ENCODE assay signal across 12 cellular contexts in the genomic region with DNA sequence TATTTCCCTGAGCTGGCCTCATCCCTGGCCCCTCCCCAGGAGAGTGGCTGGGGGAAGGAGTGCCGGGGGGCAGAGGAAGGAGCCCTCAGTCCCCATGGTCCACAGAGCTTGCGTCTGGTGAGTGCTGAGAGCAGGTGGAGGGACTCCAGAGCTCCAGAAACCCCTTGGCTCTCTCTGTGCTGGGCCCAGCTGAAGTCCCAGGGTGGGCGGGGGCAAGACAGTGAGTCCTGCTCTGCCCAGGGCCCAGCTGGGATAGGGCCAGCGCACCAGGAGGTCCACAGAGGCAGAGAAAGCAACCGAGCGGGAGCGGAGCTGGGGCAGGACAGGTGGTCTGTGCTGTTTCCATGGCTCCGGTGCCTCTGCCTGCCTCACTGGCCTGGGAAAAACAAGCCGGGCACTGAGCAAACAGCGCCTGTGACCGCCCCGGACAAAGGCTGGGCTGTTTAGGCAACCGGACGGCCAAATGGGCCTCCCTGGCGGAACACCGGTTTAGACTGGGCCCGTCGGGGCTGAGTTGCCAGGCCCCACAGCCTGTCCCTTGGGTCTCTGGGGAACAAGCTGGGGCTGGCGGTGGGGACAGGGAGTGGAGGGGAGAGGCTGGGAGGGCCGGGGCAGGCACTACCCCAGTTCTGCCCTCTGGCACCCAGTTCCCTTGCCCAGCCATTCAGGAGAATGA. TPM values are rescaled to one million over a fixed set of nuclear protein-coding genes. Genes with fewer than 3 reads are reported as not detected.
DNase-seq lines count a peak whose midpoint lies in the region; ATAC-seq, FAIRE-seq and TF ChIP-seq lines count a peak whose summit lies in the region.
"Had no signal": no experiment of that assay in that cellular context is flagged by ENCODE, and none has a peak within 500 bp of the region (broad histone marks: within the 10 kb centered on the region; RNA-seq: fewer than 3 reads in every experiment).

No MANE protein-coding gene starts in this region.

- peaks cover 9% of the 10 kb centered on the region for H3K4me1 ChIP-seq in right cardiac atrium (ENCODE audit: control insufficient read depth, insufficient read depth, low read length)
- H3K4me1 ChIP-seq in pancreas, result peaks cover 7 to 42% (median 10%) of the 10 kb centered on the region in 3 donors

- TF ChIP-seq CTCF in pancreas (IDR thresholded peaks at IDR 0.05), result no peak

- H3K4me3 ChIP-seq in right cardiac atrium (ENCODE audit: low read length) (no peak overlapping the region), pancreas (no peak overlapping the region)
- H3K4me3 ChIP-seq: K562 had no signal

- no peak for ATAC-seq in right cardiac atrium
- peak in 1 of 4 donors; percentile 1 for ATAC-seq in pancreas
- no peak for ATAC-seq in GM19324 (IDR thresholded peaks at IDR 0.05; ENCODE audit: low FRiP score, unreplicated experiment)
- ATAC-seq in GM21825 (IDR thresholded peaks at IDR 0.05; ENCODE audit: unreplicated experiment), result no peak
- no peak for ATAC-seq in GM19455 (IDR thresholded peaks at IDR 0.05; ENCODE audit: unreplicated experiment)
- ATAC-seq: effector memory CD8-positive, alpha-beta T cell; K562 had no signal

- H3K27me3 ChIP-seq in right cardiac atrium (ENCODE audit: control insufficient read depth, insufficient read depth) (no peaks in the 10 kb centered on the region), pancreas (no peaks in the 10 kb centered on the region)

- DNase-seq in Ammon's horn (ENCODE audit: low spot score) (peak; percentile 86), right cardiac atrium (peak in 2 of 3 donors; percentile 68 to 69), pancreas (peak in 4 of 6 donors; percentile 61 to 79 (median 62))
- no peak for DNase-seq in stimulated activated CD4-positive, alpha-beta T cell treated with anti-CD3 and anti-CD28 coated beads, Interleukin-12 subunit alpha, Interleukin-12 subunit beta, amount 100 ng/mL, for 4 hours
- DNase-seq: activated B cell treated with CpG ODN at 0.5 μM for 24 hours; activated gamma-delta T cell treated with Interleukin-2 at 50 U/mL for 16 hours; effector memory CD8-positive, alpha-beta T cell had no signal

- H3K27ac ChIP-seq in angular gyrus (ENCODE audit: low read depth, low read length) (peak overlapping the region; percentile 92), right cardiac atrium (ENCODE audit: low read length) (no peak overlapping the region), pancreas (peak overlapping the region; percentile 62 to 92 (median 82))

- no peaks in the 10 kb centered on the region for H3K36me3 ChIP-seq in pancreas

- intact Hi-C loops in right cardiac atrium (cut with DNase I), result no loop called here
- intact Hi-C loops in pancreas (cut with DNase I), result loop anchor here in 1 of 3 donors (10.0 kb wide), 1 partner anchor 324 kb away; the partner anchor contains the start of gene TRMU

- WGBS in right cardiac atrium, result 81% methylated on average over 20 of the region's 20 CpGs
- WGBS in pancreas, 2 donors, result 74 to 82% methylated on average over 19 to 20 of the region's 20 CpGs

- H3K9me3 ChIP-seq in right cardiac atrium (ENCODE audit: control insufficient read depth, low read length) (no peaks in the 10 kb centered on the region), pancreas (no peaks in the 10 kb centered on the region)

- no peak for FAIRE-seq in pancreas (lab: Jason Lieb, UNC)
- FAIRE-seq: K562 had no signal

RNA-seq across cellular contexts. Expression of gene WNT7B, which starts 34.1 kb away (rescaled TPM):
- total RNA-seq in right cardiac atrium (not detected), pancreas (1 to 10 TPM in 1 of 6 donors, under 1 TPM in 5; 0.16 to 1.3 (median 0.62) TPM)
- polyA plus RNA-seq in right cardiac atrium (not detected), pancreas (under 1 TPM; 0.66 to 0.95 TPM)
- total RNA-seq: activated B cell treated with CpG ODN at 0.5 μM for 24 hours, K562 had no signal
- polyA plus RNA-seq: K562 had no signal
